Comparison of ENCODE assay signal across 1 cellular context in the genomic region with DNA sequence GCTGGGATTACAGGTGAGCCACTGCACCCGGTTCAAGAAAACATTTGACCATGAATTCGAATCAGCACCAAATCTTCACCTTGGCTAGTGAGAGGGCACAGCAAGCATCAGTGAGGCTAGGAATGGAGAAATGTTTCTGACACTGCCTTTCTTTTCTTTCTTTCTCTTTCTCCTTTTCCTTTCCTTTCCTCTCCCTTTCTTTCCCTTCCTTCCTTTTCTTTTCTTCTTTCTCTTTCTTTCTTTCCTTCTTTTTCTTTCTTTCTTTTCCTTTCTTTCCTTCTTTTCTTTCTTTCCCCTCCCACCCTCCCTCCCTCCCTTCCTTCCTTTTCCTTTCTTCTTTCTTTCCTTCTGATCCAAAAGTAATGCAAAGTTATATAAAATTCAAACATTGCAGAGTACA.
TF ChIP-seq lines count a peak whose summit lies in the region.

No MANE protein-coding gene starts in this region.

TF ChIP-seq in IMR-90, 13 proteins besides CTCF, POLR2A, EP300 and RAD21:
- TF ChIP-seq MAFK (IDR thresholded peaks at IDR 0.05; ENCODE audit: low read depth, low read length) (no peak), CHD1 (IDR thresholded peaks at IDR 0.05; ENCODE audit: low read depth, low read length) (no peak), CEBPB (IDR thresholded peaks at IDR 0.05; ENCODE audit: low read depth, low read length) (no peak), SMC3 (IDR thresholded peaks at IDR 0.05; ENCODE audit: low read depth, low read length) (no peak), USF2 (IDR thresholded peaks at IDR 0.05; ENCODE audit: low read depth, low read length) (no peak), FOS (IDR thresholded peaks at IDR 0.05; ENCODE audit: low read depth, low read length) (no peak), RFX5 (IDR thresholded peaks at IDR 0.05; ENCODE audit: low read depth, low read length) (no peak)
- TF ChIP-seq, protein P1, sequence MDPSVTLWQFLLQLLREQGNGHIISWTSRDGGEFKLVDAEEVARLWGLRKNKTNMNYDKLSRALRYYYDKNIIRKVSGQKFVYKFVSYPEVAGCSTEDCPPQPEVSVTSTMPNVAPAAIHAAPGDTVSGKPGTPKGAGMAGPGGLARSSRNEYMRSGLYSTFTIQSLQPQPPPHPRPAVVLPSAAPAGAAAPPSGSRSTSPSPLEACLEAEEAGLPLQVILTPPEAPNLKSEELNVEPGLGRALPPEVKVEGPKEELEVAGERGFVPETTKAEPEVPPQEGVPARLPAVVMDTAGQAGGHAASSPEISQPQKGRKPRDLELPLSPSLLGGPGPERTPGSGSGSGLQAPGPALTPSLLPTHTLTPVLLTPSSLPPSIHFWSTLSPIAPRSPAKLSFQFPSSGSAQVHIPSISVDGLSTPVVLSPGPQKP (IDR thresholded peaks at IDR 0.05; ENCODE audit: borderline replicate concordance, low read depth, low read length), result no peak
TF ChIP-seq in IMR-90: peak in this region for 0.
